ENCODE assay signal across 8 cellular contexts in the genomic region with DNA sequence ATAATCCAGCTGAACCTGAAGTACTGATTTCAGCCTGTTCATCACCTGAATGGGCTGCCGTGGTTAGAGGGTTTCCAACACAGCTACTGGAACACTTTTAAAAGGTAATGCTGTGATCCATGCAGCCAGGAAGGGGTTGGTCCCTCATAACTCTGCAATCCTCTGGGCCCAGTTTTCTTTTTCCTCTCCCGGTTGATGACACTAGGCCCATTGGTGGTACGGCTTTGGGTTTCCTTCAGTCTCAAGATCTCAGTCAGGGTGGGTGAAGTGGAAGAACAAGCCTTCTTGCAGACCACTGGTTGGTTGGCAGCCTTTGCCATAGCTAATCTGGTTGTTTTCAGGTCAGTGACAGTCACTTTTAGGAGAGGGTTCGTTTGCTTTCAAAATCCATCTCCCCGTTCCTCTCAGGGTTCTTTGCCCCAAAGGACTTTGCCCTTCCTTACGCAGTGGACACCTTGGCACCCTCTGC. TPM values are rescaled to one million over a fixed set of nuclear protein-coding genes. Genes with fewer than 3 reads are reported as not detected.
DNase-seq lines count a peak whose midpoint lies in the region; ATAC-seq and TF ChIP-seq lines count a peak whose summit lies in the region.

No MANE protein-coding gene starts in this region.

- H3K4me2 ChIP-seq in SK-N-SH = peak overlapping the region; percentile 88

- no peaks in the 10 kb centered on the region for H3K27me3 ChIP-seq in SK-N-SH (ENCODE audit: insufficient read depth)

- peak overlapping the region; percentile 82 for H2AFZ ChIP-seq in SK-N-SH (ENCODE audit: low read depth)

- peak overlapping the region; percentile 98 for H3K27ac Mint-ChIP-seq in activated CD4-positive, alpha-beta T cell treated with anti-CD3 and anti-CD28 coated beads, Interleukin-2, amount 10 ng/mL, durations not matched to agents 7 days and 5 days

- H3K4me3 Mint-ChIP-seq in activated CD4-positive, alpha-beta T cell treated with anti-CD3 and anti-CD28 coated beads, Interleukin-2, amount 10 ng/mL, durations not matched to agents 7 days and 5 days = peak overlapping the region; percentile 100

- no peaks in the 10 kb centered on the region for H3K36me3 Mint-ChIP-seq in activated CD4-positive, alpha-beta T cell treated with anti-CD3 and anti-CD28 coated beads, Interleukin-2, amount 10 ng/mL, durations not matched to agents 7 days and 5 days (ENCODE audit: low read depth)

- WGBS in SK-N-SH (ENCODE audit: low lambda C conversion rate) = 35% methylated on average over 5 of the region's 6 CpGs

- CTCF ChIA-PET in activated CD4-positive, alpha-beta T cell treated with anti-CD3 and anti-CD28 coated beads, Interleukin-2, amount 10 ng/mL, durations not matched to agents 7 days and 5 days (lab: Charles Lee) = interaction anchor here (0.6 to 1.3 kb wide), 5 partner anchors 39 to 1883 kb away, joined by 3 to 4 read pairs (median 3); no protein-coding TSS in a partner anchor
- CTCF ChIA-PET in SK-N-SH (lab: Yijun Ruan, JAX) = no interaction called here

- H3K9me2 ChIP-seq in SK-N-SH = no peaks in the 10 kb centered on the region

- peaks cover 5 to 9% of the 10 kb centered on the region in 2 experiments; a peak in 3 of 4 replicates for H3K4me1 ChIP-seq in SK-N-SH (ENCODE audit: control insufficient read depth in 1 of 2, insufficient read depth in 2 of 2, low read depth in 1 of 2, low read length in 1 of 2)

- H3K27me3 Mint-ChIP-seq in activated CD4-positive, alpha-beta T cell treated with anti-CD3 and anti-CD28 coated beads, Interleukin-2, amount 10 ng/mL, durations not matched to agents 7 days and 5 days = no peaks in the 10 kb centered on the region

- POLR2A ChIA-PET in activated CD4-positive, alpha-beta T cell treated with anti-CD3 and anti-CD28 coated beads, Interleukin-2, amount 10 ng/mL, durations not matched to agents 7 days and 5 days (lab: Charles Lee) = interaction anchor here (0.7 kb wide), 1 partner anchor 186 kb away, joined by 3 read pairs; no protein-coding TSS in a partner anchor
- POLR2A ChIA-PET in SK-N-SH (lab: Yijun Ruan, JAX) = interaction anchor here (0.6 to 1.4 kb wide), 4 partner anchors 69 to 164 kb away, joined by 4 to 7 read pairs (median 5); partner anchors contain the start of genes AGL, SASS6 and TRMT13

- H3F3A ChIP-seq in SK-N-SH (replicated peaks; ENCODE audit: insufficient read depth) = peaks cover 16% of the 10 kb centered on the region

- no peaks in the 10 kb centered on the region for H3K9me3 ChIP-seq in SK-N-SH

- H3K9ac ChIP-seq in SK-N-SH = peak overlapping the region; percentile 77

- peak; percentile 19 for ATAC-seq in HG02970 (IDR thresholded peaks at IDR 0.05; ENCODE audit: low FRiP score, unreplicated experiment)

- peaks cover 6% of the 10 kb centered on the region for H3K9me3 Mint-ChIP-seq in activated CD4-positive, alpha-beta T cell treated with anti-CD3 and anti-CD28 coated beads, Interleukin-2, amount 10 ng/mL, durations not matched to agents 7 days and 5 days

- H3K4me1 Mint-ChIP-seq in activated CD4-positive, alpha-beta T cell treated with anti-CD3 and anti-CD28 coated beads, Interleukin-2, amount 10 ng/mL, durations not matched to agents 7 days and 5 days = peaks cover 37% of the 10 kb centered on the region

- peaks cover 44% of the 10 kb centered on the region for H3K79me2 ChIP-seq in SK-N-SH (ENCODE audit: insufficient read depth)

- H3K36me3 ChIP-seq in SK-N-SH (replicated peaks in 1 of 2; ENCODE audit: control insufficient read depth in 1 of 2, insufficient read depth in 2 of 2, low read length in 1 of 2) = no peaks in the 10 kb centered on the region

- H4K20me1 ChIP-seq in SK-N-SH (ENCODE audit: insufficient read depth) = no peaks in the 10 kb centered on the region

- no peak for TF ChIP-seq RAD21 in SK-N-SH (IDR thresholded peaks at IDR 0.05; ENCODE audit: low read length)

- DNase-seq in activated CD4-positive, alpha-beta T cell treated with anti-CD3 and anti-CD28 coated beads, Interleukin-2, amount 10 ng/mL, durations not matched to agents 7 days and 5 days = no peak
- DNase-seq in activated CD4-positive, alpha-beta T cell treated with anti-CD3 and anti-CD28 coated beads for 48 hours = no peak
- DNase-seq in SK-N-SH (no peak), fibroblast of the aortic adventitia (ENCODE audit: low read depth) (peak; percentile 28), pons (ENCODE audit: low spot score) (peak; percentile 42), HPDE6-E6E7 (ENCODE audit: extremely low spot score) (no peak), NCI-H774 (lab: John Stamatoyannopoulos, UW) (no peak)

- no peak for TF ChIP-seq EP300 in SK-N-SH (IDR thresholded peaks at IDR 0.05; ENCODE audit: borderline replicate concordance in 1 of 2, low read depth in 1 of 2, low read length in 1 of 2)

- H3K4me3 ChIP-seq in SK-N-SH (ENCODE audit: low read depth in 2 of 2, low read length in 1 of 2) = peak overlapping the region; percentile 74 to 94
- peak overlapping the region; percentile 94 for H3K4me3 ChIP-seq in fibroblast of the aortic adventitia (ENCODE audit: low read depth, low read length)

- TF ChIP-seq CTCF in SK-N-SH (IDR thresholded peaks at IDR 0.05) (no peak), fibroblast of the aortic adventitia (IDR thresholded peaks at IDR 0.05; ENCODE audit: insufficient read depth, low read length) (no peak)

- peak overlapping the region; percentile 51 to 64; a peak in 3 of 4 replicates for H3K27ac ChIP-seq in SK-N-SH (ENCODE audit: low read depth in 2 of 2, low read length in 1 of 2)

TF ChIP-seq in SK-N-SH, 30 proteins besides CTCF, POLR2A, EP300 and RAD21:
- TF ChIP-seq, protein P1, sequence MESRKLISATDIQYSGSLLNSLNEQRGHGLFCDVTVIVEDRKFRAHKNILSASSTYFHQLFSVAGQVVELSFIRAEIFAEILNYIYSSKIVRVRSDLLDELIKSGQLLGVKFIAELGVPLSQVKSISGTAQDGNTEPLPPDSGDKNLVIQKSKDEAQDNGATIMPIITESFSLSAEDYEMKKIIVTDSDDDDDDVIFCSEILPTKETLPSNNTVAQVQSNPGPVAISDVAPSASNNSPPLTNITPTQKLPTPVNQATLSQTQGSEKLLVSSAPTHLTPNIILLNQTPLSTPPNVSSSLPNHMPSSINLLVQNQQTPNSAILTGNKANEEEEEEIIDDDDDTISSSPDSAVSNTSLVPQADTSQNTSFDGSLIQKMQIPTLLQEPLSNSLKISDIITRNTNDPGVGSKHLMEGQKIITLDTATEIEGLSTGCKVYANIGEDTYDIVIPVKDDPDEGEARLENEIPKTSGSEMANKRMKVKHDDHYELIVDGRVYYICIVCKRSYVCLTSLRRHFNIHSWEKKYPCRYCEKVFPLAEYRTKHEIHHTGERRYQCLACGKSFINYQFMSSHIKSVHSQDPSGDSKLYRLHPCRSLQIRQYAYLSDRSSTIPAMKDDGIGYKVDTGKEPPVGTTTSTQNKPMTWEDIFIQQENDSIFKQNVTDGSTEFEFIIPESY (IDR thresholded peaks at IDR 0.05; ENCODE audit: borderline replicate concordance, low read depth) = no peak
- TF ChIP-seq JUND (IDR thresholded peaks at IDR 0.05) (no peak), NFIC (IDR thresholded peaks at IDR 0.05; ENCODE audit: borderline replicate concordance) (no peak), ELF1 (IDR thresholded peaks at IDR 0.05) (no peak)
TF ChIP-seq in SK-N-SH: peak in this region for 0.

RNA-seq across cellular contexts. Expression of gene SLC35A3, which starts 0.5 kb away (rescaled TPM):
- total RNA-seq in activated CD4-positive, alpha-beta T cell treated with anti-CD3 and anti-CD28 coated beads, Interleukin-2, amount 10 ng/mL, durations not matched to agents 7 days and 5 days = 10 to 100 TPM; 15.9 to 16.9 TPM
- polyA plus RNA-seq in SK-N-SH (2012; rRNA removed) = 5.7 and 7.4 TPM in 2 replicates
- 8.0 and 8.1 TPM in 2 replicates for polyA plus RNA-seq in SK-N-SH (2012; cell fraction: cytosol; rRNA removed)
- 7.0 and 12.4 TPM in 2 replicates for polyA plus RNA-seq in SK-N-SH (2012; cell fraction: nucleus; rRNA removed)
- total RNA-seq in fibroblast of the aortic adventitia (ENCODE audit: low replicate concordance) = 15.0 and 35.8 TPM in 2 replicates

Comparison
In these comparisons a context has a peak if more than half of its experiments do, and no peak if none do; other contexts are left out.
1. DNase-seq: peak in fibroblast of the aortic adventitia (single experiment) and pons (single experiment); none in activated CD4-positive, alpha-beta T cell treated with anti-CD3 and anti-CD28 coated beads, Interleukin-2, amount 10 ng/mL, durations not matched to agents 7 days and 5 days (single experiment), activated CD4-positive, alpha-beta T cell treated with anti-CD3 and anti-CD28 coated beads for 48 hours (single experiment), SK-N-SH (single experiment), HPDE6-E6E7 (single experiment) and NCI-H774 (single experiment).